ENCODE assay signal across 1 cellular context in genomic region chr19:49447485-49448431, GRCh38.
TF ChIP-seq lines count a peak whose summit lies in the region.

No MANE protein-coding gene starts in this region.

TF ChIP-seq in H1, 55 proteins besides CTCF, POLR2A, EP300 and RAD21:
- TF ChIP-seq FOSL1 (IDR thresholded peaks at IDR 0.05; ENCODE audit: insufficient read depth, low read depth, low read length) (no peak), SP1 (IDR thresholded peaks at IDR 0.05; ENCODE audit: low read depth, low read length) (peak; percentile 48; the same call in 1 of the 2 replicates), YY1 (IDR thresholded peaks at IDR 0.05; ENCODE audit: low read depth, low read length) (no peak), GTF2F1 (IDR thresholded peaks at IDR 0.05; ENCODE audit: borderline replicate concordance, low read depth, low read length) (no peak)
